In genomic region chr17:27320222-27320560, GRCh38 we compare ENCODE assay signal across 14 cellular contexts. TPM values are rescaled to one million over a fixed set of nuclear protein-coding genes. Genes with fewer than 3 reads are reported as not detected.
DNase-seq lines count a peak whose midpoint lies in the region; TF ChIP-seq lines count a peak whose summit lies in the region.
"Had no signal": no experiment of that assay in that cellular context is flagged by ENCODE, and none has a peak within 500 bp of the region (broad histone marks: within the 10 kb centered on the region; RNA-seq: fewer than 3 reads in every experiment).

No MANE protein-coding gene starts in this region.

- no peaks in the 10 kb centered on the region for H3K9me3 Mint-ChIP-seq in MCF 10A (ENCODE audit: unreplicated experiment)
- H3K9me3 Mint-ChIP-seq: activated CD4-positive, alpha-beta memory T cell treated with anti-CD3 and anti-CD28 coated beads for 36 hours had no signal

- DNase-seq in MCF 10A (ENCODE audit: unreplicated experiment) (no peak), mammary epithelial cell (no peak), breast epithelium (ENCODE audit: low spot score in 2 of 2) (no peak), transverse colon (no peak), NCI-H2107 treated with DMSO at 0.1 percent for 48 hours (lab: John Stamatoyannopoulos, UW; ENCODE audit: unreplicated experiment) (no peak), AML-193 (lab: John Stamatoyannopoulos, UW) (no peak)
- no peak for DNase-seq in activated CD4-positive, alpha-beta T cell treated with anti-CD3 and anti-CD28 coated beads, Interleukin-2, amount 50 U/mL, for 4 hours
- DNase-seq: ACHN; activated CD4-positive, alpha-beta memory T cell treated with anti-CD3 and anti-CD28 coated beads for 36 hours; activated gamma-delta T cell treated with Interleukin-2 at 50 U/mL for 16 hours; Caco-2; central memory CD4-positive, alpha-beta T cell; NCI-H187 had no signal

- no peak overlapping the region for H2AFZ ChIP-seq in mammary epithelial cell (ENCODE audit: low read depth, low read length)

- in situ Hi-C loops in mammary epithelial cell (cut with MboI; ENCODE audit: low sequenced_read_pairs in 2 of 2) (no loop called here), transverse colon (cut with MboI; ENCODE audit: low pct_ligation_motif_present in 1 of 4, low pct_unique_long_range_greater_than_20kb in 1 of 4, low sequenced_read_pairs in 3 of 4) (no loop called here)

- H3K4me3 ChIP-seq in mammary epithelial cell (replicated peaks in 1 of 3; ENCODE audit: insufficient read depth in 1 of 3, low read depth in 2 of 3, low read length in 3 of 3) (no peak overlapping the region), breast epithelium (no peak overlapping the region), muscle layer of colon (ENCODE audit: low read depth in 1 of 2, low read length in 2 of 2) (no peak overlapping the region), transverse colon (no peak overlapping the region)

- no peaks in the 10 kb centered on the region for H4K20me1 ChIP-seq in mammary epithelial cell (ENCODE audit: insufficient read depth, low read length)

- no peak overlapping the region for H3K27ac ChIP-seq in mammary epithelial cell (ENCODE audit: insufficient read depth, low read depth, low read length)
- peak overlapping the region; percentile 57 to 64 for H3K27ac ChIP-seq in breast epithelium
- H3K27ac ChIP-seq in muscle layer of colon (ENCODE audit: low read depth, low read length) = peak overlapping the region; percentile 57
- H3K27ac ChIP-seq in transverse colon = peak overlapping the region; percentile 40 to 71 (median 61)

- H3K9me3 ChIP-seq in mammary epithelial cell (replicated peaks; ENCODE audit: insufficient read depth, low read length) (no peaks in the 10 kb centered on the region), breast epithelium (no peaks in the 10 kb centered on the region), muscle layer of colon (ENCODE audit: low read length) (no peaks in the 10 kb centered on the region), transverse colon (no peaks in the 10 kb centered on the region)
- H3K9me3 ChIP-seq: Caco-2 had no signal

- TF ChIP-seq CTCF in MCF 10A (IDR thresholded peaks at IDR 0.05; ENCODE audit: unreplicated experiment) (no peak), mammary epithelial cell (conservative IDR thresholded peaks at IDR 0.05 in 1 of 2, IDR thresholded peaks at IDR 0.05 in 1 of 2; ENCODE audit: extremely low read depth in 1 of 2, insufficient read depth in 1 of 2, low read depth in 1 of 2, low read length in 2 of 2) (no peak), breast epithelium (IDR thresholded peaks at IDR 0.05) (no peak), transverse colon (IDR thresholded peaks at IDR 0.05) (no peak)

- H3K4me1 ChIP-seq in mammary epithelial cell (ENCODE audit: insufficient read depth, low read length) (peaks cover 11% of the 10 kb centered on the region), breast epithelium (peaks cover 4 to 10% of the 10 kb centered on the region in 2 donors), muscle layer of colon (ENCODE audit: insufficient read depth, low read length) (peaks cover 61% of the 10 kb centered on the region), transverse colon (peaks cover 27 to 52% (median 43%) of the 10 kb centered on the region in 4 donors)

- H3K36me3 Mint-ChIP-seq in MCF 10A (ENCODE audit: insufficient read depth, unreplicated experiment) = peaks cover 42% of the 10 kb centered on the region

- H3K27ac Mint-ChIP-seq in MCF 10A (ENCODE audit: low read depth, unreplicated experiment) = peak overlapping the region; percentile 46
- H3K27ac Mint-ChIP-seq: activated CD4-positive, alpha-beta memory T cell treated with anti-CD3 and anti-CD28 coated beads for 36 hours had no signal

- H3K27me3 ChIP-seq in mammary epithelial cell (ENCODE audit: insufficient read depth, low read length) (no peaks in the 10 kb centered on the region), breast epithelium (no peaks in the 10 kb centered on the region), muscle layer of colon (ENCODE audit: control insufficient read depth in 1 of 2, insufficient read depth in 2 of 2, low read length in 2 of 2) (no peaks in the 10 kb centered on the region), transverse colon (no peaks in the 10 kb centered on the region)

- no peak overlapping the region for H3K4me2 ChIP-seq in mammary epithelial cell (ENCODE audit: insufficient read depth, low read depth, low read length)

- dilution Hi-C loops in mammary epithelial cell (cut with HindIII; ENCODE audit: low sequenced_read_pairs) = no loop called here

- no peak for TF ChIP-seq EP300 in transverse colon (IDR thresholded peaks at IDR 0.05; ENCODE audit: low read depth)

- no peaks in the 10 kb centered on the region for H3K79me2 ChIP-seq in mammary epithelial cell (ENCODE audit: insufficient read depth, low read length)

- peaks cover 24% of the 10 kb centered on the region for H3K4me1 Mint-ChIP-seq in MCF 10A (ENCODE audit: insufficient read depth, unreplicated experiment)

- POLR2A ChIA-PET in MCF 10A (lab: Yijun Ruan, JAX) = interaction anchor here (0.7 to 3.8 kb wide), 10 partner anchors 10 to 169 kb away, joined by 3 to 33 read pairs (median 4); partner anchors contain the start of gene WSB1

- intact Hi-C loops in MCF 10A (cut with micrococcal nuclease) = no loop called here
- intact Hi-C loops in mammary epithelial cell (cut with micrococcal nuclease) = no loop called here
- intact Hi-C loops in breast epithelium (cut with DNase I; ENCODE audit: low total_unique reads) = no loop called here
- intact Hi-C loops in transverse colon (cut with DNase I; ENCODE audit: low total_unique reads) = no loop called here

- 95% methylated on average over 4 of the region's 4 CpGs for WGBS in mammary epithelial cell (ENCODE audit: low coverage, missing lambda C conversion rate)
- 63% methylated on average over 4 of the region's 4 CpGs; no CpG with 5 or more reads in 1 of the 2 donors for WGBS in transverse colon (ENCODE audit: low coverage in 1 of 2), 2 donors

- CTCF ChIA-PET in MCF 10A (lab: Yijun Ruan, JAX) (interaction anchor here (0.8 to 3.9 kb wide), 10 partner anchors 11 to 282 kb away, joined by 3 to 17 read pairs (median 5); no protein-coding TSS in a partner anchor), mammary epithelial cell (lab: Charles Lee; ENCODE audit: low non-redundant PET) (no interaction called here)

- TF ChIP-seq POLR2A in breast epithelium (IDR thresholded peaks at IDR 0.05) = no peak
- TF ChIP-seq POLR2A in transverse colon (IDR thresholded peaks at IDR 0.05) = no peak

- H3K9ac ChIP-seq in mammary epithelial cell (ENCODE audit: insufficient read depth, low read length) = no peak overlapping the region
- H3K9ac ChIP-seq in muscle layer of colon (ENCODE audit: low read length) = no peak overlapping the region

- BruUV-seq in MCF 10A (replicated peaks; lab: Mats Ljungman, UMichigan) (no TSS peak), mammary epithelial cell (replicated peaks; lab: Mats Ljungman, UMichigan) (no TSS peak)

- H3K36me3 ChIP-seq in mammary epithelial cell (ENCODE audit: insufficient read depth, low read length) (peaks cover 11% of the 10 kb centered on the region), breast epithelium (no peaks in the 10 kb centered on the region), muscle layer of colon (ENCODE audit: insufficient read depth, low read length) (peaks cover 21% of the 10 kb centered on the region), transverse colon (peaks cover 0 to 5% (median under 1%) of the 10 kb centered on the region in 4 donors)

- no peaks in the 10 kb centered on the region for H3K27me3 Mint-ChIP-seq in MCF 10A (ENCODE audit: insufficient read depth, unreplicated experiment)
- H3K27me3 Mint-ChIP-seq: activated CD4-positive, alpha-beta memory T cell treated with anti-CD3 and anti-CD28 coated beads for 36 hours had no signal

- no peak overlapping the region for H3K4me3 Mint-ChIP-seq in MCF 10A (ENCODE audit: unreplicated experiment)
- H3K4me3 Mint-ChIP-seq: activated CD4-positive, alpha-beta memory T cell treated with anti-CD3 and anti-CD28 coated beads for 36 hours had no signal

RNA-seq across cellular contexts. Expression of gene WSB1, which starts 26.3 kb away (rescaled TPM):
- total RNA-seq in MCF 10A (2022) (93.1 and 145 TPM in 2 replicates), mammary epithelial cell (100 to 1,000 TPM in 1 of 2 donors, 10 to 100 TPM in 1; 93.0 to 119 TPM), breast epithelium (100 to 1,000 TPM in 2 of 3 donors, 10 to 100 TPM in 1; 90.6 to 219 (median 160) TPM), transverse colon (100 to 1,000 TPM in 3 of 4 donors, 10 to 100 TPM in 1; 90.4 to 335 (median 261) TPM)
- 58.2 TPM for polyA plus RNA-seq in mammary epithelial cell
- 35.8 TPM for polyA minus RNA-seq in mammary epithelial cell
